Comparison of ENCODE assay signal across 14 cellular contexts in the genomic region with DNA sequence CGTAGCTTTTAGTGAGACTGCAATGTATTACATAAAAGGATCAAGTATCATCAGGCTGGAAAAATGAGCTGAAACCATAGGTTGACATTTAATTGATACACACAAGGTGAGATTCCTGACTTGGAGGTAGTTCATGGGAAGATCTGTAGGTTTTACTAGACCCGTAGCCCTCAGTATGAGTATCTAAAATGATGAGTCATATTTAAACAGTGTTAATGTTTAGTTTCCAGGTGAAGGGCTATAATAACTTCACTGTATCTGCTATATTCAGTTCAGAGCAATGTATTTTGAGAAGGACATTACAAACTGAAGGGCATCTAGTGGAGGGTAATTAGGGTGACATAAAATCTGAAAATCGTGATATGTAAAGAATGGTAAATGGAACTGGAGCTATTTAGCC. TPM values are rescaled to one million over a fixed set of nuclear protein-coding genes. Genes with fewer than 3 reads are reported as not detected.
DNase-seq lines count a peak whose midpoint lies in the region; ATAC-seq, FAIRE-seq and TF ChIP-seq lines count a peak whose summit lies in the region.
"Had no signal": no experiment of that assay in that cellular context is flagged by ENCODE, and none has a peak within 500 bp of the region (broad histone marks: within the 10 kb centered on the region; RNA-seq: fewer than 3 reads in every experiment).

No MANE protein-coding gene starts in this region.

- H3K4me1 ChIP-seq in psoas muscle = peaks cover 4% of the 10 kb centered on the region
- H3K4me1 ChIP-seq: prostate gland had no signal

- H3K27me3 ChIP-seq in bronchial epithelial cell (ENCODE audit: control insufficient read depth, insufficient read depth, low read length) (no peaks in the 10 kb centered on the region), psoas muscle (ENCODE audit: insufficient read depth in 3 of 3, low read length in 2 of 3) (no peaks in the 10 kb centered on the region)

- TF ChIP-seq CTCF in bronchial epithelial cell (IDR thresholded peaks at IDR 0.05; ENCODE audit: insufficient read depth, low read length, severe bottlenecking) (no peak), psoas muscle (IDR thresholded peaks at IDR 0.05) (no peak)

- ATAC-seq in GM19452 (IDR thresholded peaks at IDR 0.05; ENCODE audit: unreplicated experiment) = peak; percentile 43
- ATAC-seq in HG03139 (IDR thresholded peaks at IDR 0.05; ENCODE audit: unreplicated experiment) = peak; percentile 37
- ATAC-seq in psoas muscle = no peak
- ATAC-seq: lower lobe of right lung, Right ventricle myocardium inferior had no signal

- DNase-seq in GM12891 (ENCODE audit: insufficient read length, low spot score) = no peak
- DNase-seq in bronchial epithelial cell (ENCODE audit: low read depth) = peak; percentile 9
- no peak for DNase-seq in NCI-H2107 treated with DMSO at 0.1 percent for 48 hours (lab: John Stamatoyannopoulos, UW; ENCODE audit: unreplicated experiment)
- DNase-seq in mesenteric fat pad (ENCODE audit: low spot score) = no peak
- no peak for DNase-seq in psoas muscle
- no peak for DNase-seq in NCI-H128 (lab: John Stamatoyannopoulos, UW; ENCODE audit: unreplicated experiment)
- DNase-seq: activated CD4-positive, alpha-beta T cell treated with anti-CD3 and anti-CD28 coated beads, Interleukin-2, amount 10 ng/mL, durations not matched to agents 7 days and 5 days; lower lobe of right lung; NCI-H510A treated with DMSO at 0.1 percent for 48 hours had no signal

- H3K9me3 ChIP-seq in psoas muscle = no peaks in the 10 kb centered on the region
- H3K9me3 ChIP-seq: lower lobe of right lung, prostate gland had no signal

- WGBS in psoas muscle, 3 donors = 72 to 77% (median 75%) methylated on average over 3 of the region's 3 CpGs

- TF ChIP-seq POLR2A in GM12891 (IDR thresholded peaks at IDR 0.05; ENCODE audit: low read depth, low read length) = no peak

- H3K36me3 ChIP-seq in bronchial epithelial cell (ENCODE audit: control insufficient read depth, insufficient read depth, low read length) = no peaks in the 10 kb centered on the region
- no peaks in the 10 kb centered on the region for H3K36me3 ChIP-seq in psoas muscle (ENCODE audit: insufficient read depth in 1 of 2, low read depth in 1 of 2)
- H3K36me3 ChIP-seq: lower lobe of right lung, prostate gland had no signal

- no peak overlapping the region for H3K4me3 ChIP-seq in bronchial epithelial cell (ENCODE audit: low read depth, low read length)
- no peak overlapping the region for H3K4me3 ChIP-seq in psoas muscle
- H3K4me3 ChIP-seq: lower lobe of right lung, prostate gland had no signal

- no peak overlapping the region for H3K27ac ChIP-seq in psoas muscle
- H3K27ac ChIP-seq: C4-2B, prostate gland had no signal

- intact Hi-C loops in psoas muscle (cut with DNase I) = no loop called here

- FAIRE-seq in GM12891 (lab: Jason Lieb, UNC) = peak; percentile 90
- FAIRE-seq in bronchial epithelial cell (lab: Jason Lieb, UNC) = no peak

TF ChIP-seq in GM12891, 5 proteins besides CTCF, POLR2A, EP300 and RAD21:
- TF ChIP-seq POU2F2 (IDR thresholded peaks at IDR 0.05; ENCODE audit: low read depth, low read length) (no peak), TAF1 (IDR thresholded peaks at IDR 0.05; ENCODE audit: low read depth, low read length) (no peak), SPI1 (IDR thresholded peaks at IDR 0.05; ENCODE audit: low read depth, low read length) (no peak), POLR2AphosphoS5 (IDR thresholded peaks at IDR 0.05; ENCODE audit: low read depth, low read length) (no peak; the same call in 1 of the 2 replicates)
TF ChIP-seq in GM12891: peak in this region for 0.

RNA-seq across cellular contexts. Expression of gene ENTPD1, which starts 35.0 kb away (rescaled TPM):
- polyA plus RNA-seq in GM12891 (2012; ENCODE audit: low read depth, missing spikeins) = 201 TPM
- total RNA-seq in bronchial epithelial cell (not detected in 2 replicates), mesenteric fat pad (25.4 TPM), psoas muscle (1 to 10 TPM; 1.6 to 3.9 (median 3.3) TPM)
- 1 to 10 TPM; 1.4 to 1.7 (median 1.6) TPM for polyA plus RNA-seq in psoas muscle

Comparison
In these comparisons a context has a peak if more than half of its experiments do, and no peak if none do; other contexts are left out.
1. ATAC-seq: peak in GM19452 (single experiment) and HG03139 (single experiment); none in psoas muscle (0 of 4).